8 cellular contexts compared by ENCODE assay signal in genomic region chr21:25934771-25935224, GRCh38.
DNase-seq lines count a peak whose midpoint lies in the region; ATAC-seq and TF ChIP-seq lines count a peak whose summit lies in the region.

No MANE protein-coding gene starts in this region.

- POLR2A ChIA-PET in activated CD4-positive, alpha-beta T cell treated with anti-CD3 and anti-CD28 coated beads, Interleukin-2, amount 10 ng/mL, durations not matched to agents 7 days and 5 days (lab: Charles Lee), result interaction anchor here (0.5 to 0.7 kb wide), 3 partner anchors 13 to 881 kb away, joined by 3 read pairs; no protein-coding TSS in a partner anchor

- H3K4me1 Mint-ChIP-seq in activated CD4-positive, alpha-beta T cell treated with anti-CD3 and anti-CD28 coated beads, Interleukin-2, amount 10 ng/mL, durations not matched to agents 7 days and 5 days, result peaks cover 14% of the 10 kb centered on the region

- H3K4me3 Mint-ChIP-seq in activated CD4-positive, alpha-beta T cell treated with anti-CD3 and anti-CD28 coated beads, Interleukin-2, amount 10 ng/mL, durations not matched to agents 7 days and 5 days, result no peak overlapping the region

- H3K4me1 ChIP-seq in spleen, result peaks cover 0 to 23% (median 12%) of the 10 kb centered on the region in 6 donors

- CTCF ChIA-PET in activated CD4-positive, alpha-beta T cell treated with anti-CD3 and anti-CD28 coated beads, Interleukin-2, amount 10 ng/mL, durations not matched to agents 7 days and 5 days (lab: Charles Lee), result interaction anchor here (1.0 to 1.7 kb wide), 3 partner anchors 10 to 39 kb away, joined by 3 to 5 read pairs (median 3); no protein-coding TSS in a partner anchor

- intact Hi-C loops in Right ventricle myocardium superior (cut with DNase I) (no loop called here), spleen (cut with DNase I; ENCODE audit: low total_unique reads) (no loop called here)

- no peak overlapping the region for H3K4me3 ChIP-seq in spleen

- peaks cover 2% of the 10 kb centered on the region for H3K36me3 Mint-ChIP-seq in activated CD4-positive, alpha-beta T cell treated with anti-CD3 and anti-CD28 coated beads, Interleukin-2, amount 10 ng/mL, durations not matched to agents 7 days and 5 days (ENCODE audit: low read depth)

- 38 to 58% (median 46%) methylated on average over 4 of the region's 4 CpGs for WGBS in spleen, 5 donors

- no peaks in the 10 kb centered on the region for H3K27me3 ChIP-seq in spleen (replicated peaks in 1 of 7)

- H3K27me3 Mint-ChIP-seq in activated CD4-positive, alpha-beta T cell treated with anti-CD3 and anti-CD28 coated beads, Interleukin-2, amount 10 ng/mL, durations not matched to agents 7 days and 5 days, result no peaks in the 10 kb centered on the region

- TF ChIP-seq CTCF in VCaP (conservative IDR thresholded peaks at IDR 0.05) (no peak), spleen (IDR thresholded peaks at IDR 0.05 in 8 of 11, conservative IDR thresholded peaks at IDR 0.05 in 3 of 11) (no peak)

- H3K27ac ChIP-seq in VCaP (peak overlapping the region; percentile 58), spleen (peak overlapping the region in 7 of 8 donors; percentile 48 to 72 (median 64))

- no peaks in the 10 kb centered on the region for H3K9me3 Mint-ChIP-seq in activated CD4-positive, alpha-beta T cell treated with anti-CD3 and anti-CD28 coated beads, Interleukin-2, amount 10 ng/mL, durations not matched to agents 7 days and 5 days

- peak; percentile 93 for ATAC-seq in Right ventricle myocardium superior (ENCODE audit: poor library complexity)

- TF ChIP-seq POLR2A in spleen (IDR thresholded peaks at IDR 0.05) (no peak), erythroblast (IDR thresholded peaks at IDR 0.05; ENCODE audit: low read length) (no peak)

- DNase-seq in activated CD4-positive, alpha-beta T cell treated with anti-CD3 and anti-CD28 coated beads, Interleukin-2, amount 10 ng/mL, durations not matched to agents 7 days and 5 days, result peak; percentile 19
- DNase-seq in activated CD4-positive, alpha-beta T cell treated with anti-CD3 and anti-CD28 coated beads, Interleukin-2, amount 50 U/mL, for 4 hours, result no peak
- DNase-seq in Right ventricle myocardium superior, result peak; percentile 69
- no peak for DNase-seq in spleen
- DNase-seq in superior temporal gyrus (ENCODE audit: extremely low spot score), result no peak
- no peak for DNase-seq in HUDEP-2 (lab: John Stamatoyannopoulos, UW; ENCODE audit: unreplicated experiment in 76 of 76)
- DNase-seq in erythroblast (lab: John Stamatoyannopoulos, UW), result no peak

- no peaks in the 10 kb centered on the region for H3K9me3 ChIP-seq in spleen

- H3K27ac Mint-ChIP-seq in activated CD4-positive, alpha-beta T cell treated with anti-CD3 and anti-CD28 coated beads, Interleukin-2, amount 10 ng/mL, durations not matched to agents 7 days and 5 days, result peak overlapping the region; percentile 69

- H3K36me3 ChIP-seq in spleen, result no peaks in the 10 kb centered on the region

Comparison
In these comparisons a context has a peak if more than half of its experiments do, and no peak if none do; other contexts are left out.
1. DNase-seq: peak in activated CD4-positive, alpha-beta T cell treated with anti-CD3 and anti-CD28 coated beads, Interleukin-2, amount 10 ng/mL, durations not matched to agents 7 days and 5 days (single experiment) and Right ventricle myocardium superior (single experiment); none in activated CD4-positive, alpha-beta T cell treated with anti-CD3 and anti-CD28 coated beads, Interleukin-2, amount 50 U/mL, for 4 hours (0 of 2), spleen (single experiment), superior temporal gyrus (single experiment), HUDEP-2 (0 of 76) and erythroblast (0 of 2).